Comparison of ENCODE assay signal across 8 cellular contexts in the genomic region with DNA sequence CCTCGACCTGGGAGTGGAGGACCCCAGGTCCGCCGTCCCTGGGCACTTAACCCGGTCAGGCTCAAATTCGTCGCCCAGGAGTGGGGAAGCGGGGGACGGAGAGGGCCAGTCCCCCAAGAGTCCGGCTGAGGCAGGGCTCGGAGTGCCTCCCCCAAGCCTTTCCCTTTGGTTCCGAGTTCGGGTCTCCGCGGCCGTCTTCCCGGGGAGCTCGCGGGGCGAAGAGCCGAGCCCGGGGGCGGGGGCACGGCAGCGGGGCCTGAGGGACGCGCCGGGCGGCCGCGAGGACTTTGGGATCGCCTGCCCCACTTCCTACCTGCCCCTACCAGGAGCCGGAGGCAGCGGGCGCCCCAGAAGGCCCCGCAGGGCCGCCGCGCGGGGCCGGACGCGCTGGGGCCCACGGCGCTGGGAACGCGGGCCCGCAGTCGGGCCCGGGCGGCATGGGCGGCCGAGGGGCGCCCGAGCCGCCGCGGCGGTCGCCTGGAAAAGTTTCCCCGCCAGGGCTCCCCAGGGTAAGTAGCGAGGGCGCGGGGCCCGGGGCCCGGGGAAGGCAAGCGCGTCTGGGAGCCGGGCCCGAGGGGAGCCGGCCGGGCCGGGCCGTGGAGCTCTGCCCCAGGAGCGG. TPM values are rescaled to one million over a fixed set of nuclear protein-coding genes. Genes with fewer than 3 reads are reported as not detected.
A peak's percentile ranks its signal among the peaks of the same experiment; 100 is the strongest.
DNase-seq lines count a peak whose midpoint lies in the region; ATAC-seq, FAIRE-seq and TF ChIP-seq lines count a peak whose summit lies in the region.

No MANE protein-coding gene starts in this region.

- TF ChIP-seq CTCF in AG04449 (IDR thresholded peaks at IDR 0.05; ENCODE audit: insufficient read depth, low read length, missing control alignments) (no peak), bronchial epithelial cell (IDR thresholded peaks at IDR 0.05; ENCODE audit: insufficient read depth, low read length, severe bottlenecking) (no peak), HepG2 (CRISPR knock-in tag; IDR thresholded peaks at IDR 0.05) (no peak)

- POLR2A ChIA-PET in AG04449 (lab: Yijun Ruan, JAX), result no interaction called here
- POLR2A ChIA-PET in HepG2 (lab: Yijun Ruan, JAX), result interaction anchor here (1.2 to 3.3 kb wide), 4 partner anchors 11 to 61 kb away, joined by 4 to 36 read pairs (median 8); a partner anchor contains a TSS

- no peak for TF ChIP-seq RAD21 in HepG2 (CRISPR knock-in tag; IDR thresholded peaks at IDR 0.05)

- WGBS in HepG2 (ENCODE audit: low lambda C conversion rate), result 0% methylated on average over 1 of the region's 74 CpGs

- CTCF ChIA-PET in AG04449 (lab: Yijun Ruan, JAX), result interaction anchor here (0.7 to 4.3 kb wide), 4 partner anchors 14 to 62 kb away, joined by 3 to 32 read pairs (median 7); a partner anchor contains a TSS
- CTCF ChIA-PET in HepG2 (lab: Yijun Ruan, JAX; ENCODE audit: low intra/inter-chr PET ratio, low total read pairs), result no interaction called here

- in situ Hi-C loops in HepG2 (cut with HindIII; ENCODE audit: extremely low pct_ligation_motif_present, low pct_unique_long_range_greater_than_20kb), result no loop called here

- H3K36me3 ChIP-seq in bronchial epithelial cell (ENCODE audit: control insufficient read depth, insufficient read depth, low read length) (peaks cover 1% of the 10 kb centered on the region), HepG2 (replicated peaks in 1 of 2; ENCODE audit: control insufficient read depth in 1 of 2, insufficient read depth in 2 of 2, low read length in 2 of 2) (peaks cover 0 to 9% of the 10 kb centered on the region in 2 experiments; a peak in 1 of 5 replicates), subcutaneous abdominal adipose tissue (ENCODE audit: control insufficient read depth in 5 of 5, insufficient read depth in 5 of 5, low read length in 5 of 5) (peaks cover 0 to 11% (median 8%) of the 10 kb centered on the region in 5 donors)

- H3K4me2 ChIP-seq in HepG2 (ENCODE audit: low read depth, low read length), result peak overlapping the region; percentile 85

- ATAC-seq in GM18909 (IDR thresholded peaks at IDR 0.05; ENCODE audit: poor library complexity, unreplicated experiment) (peak; percentile 36), HepG2 (no peak), GM18520 (IDR thresholded peaks at IDR 0.05; ENCODE audit: unreplicated experiment) (no peak)

- intact Hi-C loops in HepG2 (cut with micrococcal nuclease; ENCODE audit: unreplicated experiment), result loop anchor here (5.0 kb wide), 1 partner anchor 379 kb away; no protein-coding TSS in a partner anchor

- DNase-seq in AG04449 (ENCODE audit: low read depth, low spot score), result no peak
- DNase-seq in RKO (ENCODE audit: low spot score), result peak; percentile 39
- DNase-seq in bronchial epithelial cell (ENCODE audit: low read depth), result no peak
- DNase-seq in HepG2 (ENCODE audit: low spot score), result no peak
- DNase-seq in NCI-H774 (lab: John Stamatoyannopoulos, UW), result no peak

- H3K4me1 ChIP-seq in HepG2 (ENCODE audit: insufficient read depth, low read length) (peaks cover 76% of the 10 kb centered on the region), subcutaneous abdominal adipose tissue (ENCODE audit: control insufficient read depth in 5 of 5, insufficient read depth in 5 of 5, low read length in 5 of 5) (peaks cover 16 to 69% (median 62%) of the 10 kb centered on the region in 5 donors)

- H3K9me3 ChIP-seq in HepG2 (ENCODE audit: low read length) (no peaks in the 10 kb centered on the region), subcutaneous abdominal adipose tissue (ENCODE audit: control insufficient read depth in 5 of 5, low read length in 5 of 5) (no peaks in the 10 kb centered on the region)

- no peak overlapping the region for H3K27ac ChIP-seq in HepG2 (ENCODE audit: extremely low read length, insufficient read depth, low read length)
- peak overlapping the region; percentile 100 for H3K27ac ChIP-seq in subcutaneous abdominal adipose tissue (ENCODE audit: low read depth, low read length)

- no peak overlapping the region for H2AFZ ChIP-seq in HepG2 (ENCODE audit: low read length)

- peaks cover 22% of the 10 kb centered on the region; the same call in 1 of the 2 replicates for H4K20me1 ChIP-seq in HepG2 (ENCODE audit: insufficient read depth, low read length)

- peaks cover 10% of the 10 kb centered on the region for H3K79me2 ChIP-seq in HepG2 (ENCODE audit: insufficient read depth, low read length)

- no peak for FAIRE-seq in bronchial epithelial cell (lab: Jason Lieb, UNC)
- FAIRE-seq in HepG2 (lab: Jason Lieb, UNC), result no peak

- no peak for TF ChIP-seq POLR2A in HepG2 (IDR thresholded peaks at IDR 0.05; ENCODE audit: insufficient read depth in 1 of 2, low read depth in 2 of 2, low read length in 2 of 2)

- H3K27me3 ChIP-seq in bronchial epithelial cell (ENCODE audit: control insufficient read depth, insufficient read depth, low read length), result no peaks in the 10 kb centered on the region
- peaks cover 0 to 42% of the 10 kb centered on the region in 2 experiments for H3K27me3 ChIP-seq in HepG2 (ENCODE audit: control insufficient read depth in 1 of 2, insufficient read depth in 2 of 2, low read length in 2 of 2)
- H3K27me3 ChIP-seq in subcutaneous abdominal adipose tissue (ENCODE audit: control insufficient read depth in 5 of 5, insufficient read depth in 4 of 5, low read length in 5 of 5), result no peaks in the 10 kb centered on the region

- TF ChIP-seq EP300 in HepG2 (IDR thresholded peaks at IDR 0.05; ENCODE audit: low read depth in 2 of 2, low read length in 2 of 2) (no peak), HepG2 (CRISPR knock-in tag; IDR thresholded peaks at IDR 0.05; ENCODE audit: borderline replicate concordance) (no peak)

- no TSS peak for BruUV-seq in HepG2 (replicated peaks; lab: Mats Ljungman, UMichigan)

- H3K4me3 ChIP-seq in AG04449 (ENCODE audit: low read depth, low read length) (peak overlapping the region; percentile 72), bronchial epithelial cell (ENCODE audit: low read depth, low read length) (peak overlapping the region; percentile 64), HepG2 (replicated peaks in 1 of 3; ENCODE audit: insufficient read depth in 1 of 3, low read depth in 2 of 3, low read length in 3 of 3) (peak overlapping the region; percentile 72 to 74 (median 73); a peak in 5 of 6 replicates), subcutaneous abdominal adipose tissue (ENCODE audit: low read depth in 1 of 5, low read length in 5 of 5) (peak overlapping the region; percentile 66 to 88 (median 86))

- peak overlapping the region; percentile 61 for H3K9ac ChIP-seq in HepG2 (ENCODE audit: insufficient read depth, low read depth, low read length)
- peak overlapping the region; percentile 91 to 99 (median 97) for H3K9ac ChIP-seq in subcutaneous abdominal adipose tissue (ENCODE audit: low read length in 5 of 5)

RNA-seq across cellular contexts. Expression of a gene that starts 2.8 kb away (rescaled TPM):
- total RNA-seq in bronchial epithelial cell, result 32.1 and 49.9 TPM in 2 replicates
- total RNA-seq in HepG2 (2016; rRNA removed; fragmentation: Illumina TruSeq; extraction: Trizol), result 13.9 and 17.4 TPM in 2 replicates
- total RNA-seq in HepG2 (2016; cell fraction: cytosol; rRNA removed; fragmentation: Illumina TruSeq; extraction: Trizol; ENCODE audit: low read depth), result 4.7 and 4.8 TPM in 2 replicates
- 10.1 and 18.5 TPM in 2 replicates for total RNA-seq in HepG2 (2016; cell fraction: insoluble cytoplasmic fraction; rRNA removed; fragmentation: Illumina TruSeq; extraction: Trizol)
- 20.5 and 21.4 TPM in 2 replicates for total RNA-seq in HepG2 (2016; cell fraction: membrane; rRNA removed; fragmentation: Illumina TruSeq; extraction: Trizol)
- total RNA-seq in HepG2 (2016; cell fraction: nucleus; rRNA removed; fragmentation: Illumina TruSeq; extraction: Trizol), result 17.5 and 19.5 TPM in 2 replicates
- polyA plus RNA-seq in HepG2 (2011; rRNA removed), result 15.2 and 17.3 TPM in 2 replicates
- 12.0 and 18.4 TPM in 2 replicates for polyA plus RNA-seq in HepG2 (2011; cell fraction: cytosol; rRNA removed)
- 17.2 and 23.0 TPM in 2 replicates for polyA plus RNA-seq in HepG2 (2011; cell fraction: nucleus; rRNA removed)
- polyA plus RNA-seq in HepG2 (2012), result 4.4 and 15.3 TPM in 2 replicates
- 6.3 and 6.4 TPM in 2 replicates for polyA plus RNA-seq in HepG2 (2016; cell fraction: cytosol; fragmentation: Illumina TruSeq; extraction: Trizol; ENCODE audit: low read depth)
- 14.6 and 21.4 TPM in 2 replicates for polyA plus RNA-seq in HepG2 (2016; cell fraction: insoluble cytoplasmic fraction; fragmentation: Illumina TruSeq; extraction: Trizol; ENCODE audit: low read depth)
- polyA plus RNA-seq in HepG2 (2016; cell fraction: membrane; fragmentation: Illumina TruSeq; extraction: Trizol; ENCODE audit: low read depth), result 19.0 and 20.4 TPM in 2 replicates
- 32.9 and 35.2 TPM in 2 replicates for polyA plus RNA-seq in HepG2 (2016; cell fraction: nucleus; fragmentation: Illumina TruSeq; extraction: Trizol; ENCODE audit: insufficient read depth, low read depth)
- polyA minus RNA-seq in HepG2 (2011; rRNA and poly(A)+ RNA removed; ENCODE audit: low replicate concordance), result 33.9 and 45.0 TPM in 2 replicates
- polyA minus RNA-seq in HepG2 (2011; cell fraction: cytosol; rRNA and poly(A)+ RNA removed), result 15.8 and 17.1 TPM in 2 replicates
- polyA minus RNA-seq in HepG2 (2011; cell fraction: nucleus; rRNA and poly(A)+ RNA removed), result 6.1 and 8.6 TPM in 2 replicates

RNA-seq across cellular contexts. Expression of a gene that starts 13.1 kb away (rescaled TPM):
- 2.6 and 3.2 TPM in 2 replicates for total RNA-seq in bronchial epithelial cell
- 8.5 and 9.5 TPM in 2 replicates for total RNA-seq in HepG2 (2016; rRNA removed; fragmentation: Illumina TruSeq; extraction: Trizol)
- total RNA-seq in HepG2 (2016; cell fraction: cytosol; rRNA removed; fragmentation: Illumina TruSeq; extraction: Trizol; ENCODE audit: low read depth), result 3.0 and 3.5 TPM in 2 replicates
- 9.6 TPM in 2 replicates for total RNA-seq in HepG2 (2016; cell fraction: insoluble cytoplasmic fraction; rRNA removed; fragmentation: Illumina TruSeq; extraction: Trizol)
- total RNA-seq in HepG2 (2016; cell fraction: membrane; rRNA removed; fragmentation: Illumina TruSeq; extraction: Trizol), result 3.8 and 4.7 TPM in 2 replicates
- total RNA-seq in HepG2 (2016; cell fraction: nucleus; rRNA removed; fragmentation: Illumina TruSeq; extraction: Trizol), result 5.2 and 5.4 TPM in 2 replicates
- 4.0 and 4.3 TPM in 2 replicates for polyA plus RNA-seq in HepG2 (2011; rRNA removed)
- 2.8 and 5.7 TPM in 2 replicates for polyA plus RNA-seq in HepG2 (2011; cell fraction: cytosol; rRNA removed)
- 13.7 and 22.6 TPM in 2 replicates for polyA plus RNA-seq in HepG2 (2011; cell fraction: nucleus; rRNA removed)
- 1.3 and 1.7 TPM in 2 replicates for polyA plus RNA-seq in HepG2 (2012)
- 3.0 TPM in 2 replicates for polyA plus RNA-seq in HepG2 (2016; cell fraction: cytosol; fragmentation: Illumina TruSeq; extraction: Trizol; ENCODE audit: low read depth)
- polyA plus RNA-seq in HepG2 (2016; cell fraction: insoluble cytoplasmic fraction; fragmentation: Illumina TruSeq; extraction: Trizol; ENCODE audit: low read depth), result 6.1 and 6.9 TPM in 2 replicates
- polyA plus RNA-seq in HepG2 (2016; cell fraction: membrane; fragmentation: Illumina TruSeq; extraction: Trizol; ENCODE audit: low read depth), result 2.4 TPM in 2 replicates
- 8.5 and 10.3 TPM in 2 replicates for polyA plus RNA-seq in HepG2 (2016; cell fraction: nucleus; fragmentation: Illumina TruSeq; extraction: Trizol; ENCODE audit: insufficient read depth, low read depth)
- polyA minus RNA-seq in HepG2 (2011; rRNA and poly(A)+ RNA removed; ENCODE audit: low replicate concordance), result 0.37 and 5.3 TPM in 2 replicates
- polyA minus RNA-seq in HepG2 (2011; cell fraction: cytosol; rRNA and poly(A)+ RNA removed), result 1.7 and 1.8 TPM in 2 replicates
- polyA minus RNA-seq in HepG2 (2011; cell fraction: nucleus; rRNA and poly(A)+ RNA removed), result 5.1 and 6.2 TPM in 2 replicates

RNA-seq across cellular contexts. Expression of a gene that starts 31.9 kb away (rescaled TPM):
- total RNA-seq in bronchial epithelial cell (8.4 and 12.3 TPM in 2 replicates), HepG2 (2016; rRNA removed; fragmentation: Illumina TruSeq; extraction: Trizol) (6.7 and 17.5 TPM in 2 replicates)
- total RNA-seq in HepG2 (2016; cell fraction: cytosol; rRNA removed; fragmentation: Illumina TruSeq; extraction: Trizol; ENCODE audit: low read depth), result 8.9 and 9.3 TPM in 2 replicates
- 5.6 and 21.4 TPM in 2 replicates for total RNA-seq in HepG2 (2016; cell fraction: insoluble cytoplasmic fraction; rRNA removed; fragmentation: Illumina TruSeq; extraction: Trizol)
- 9.6 and 10.0 TPM in 2 replicates for total RNA-seq in HepG2 (2016; cell fraction: membrane; rRNA removed; fragmentation: Illumina TruSeq; extraction: Trizol)
- 31.3 and 36.5 TPM in 2 replicates for total RNA-seq in HepG2 (2016; cell fraction: nucleus; rRNA removed; fragmentation: Illumina TruSeq; extraction: Trizol)
- 43.8 and 51.5 TPM in 2 replicates for polyA plus RNA-seq in HepG2 (2011; rRNA removed)
- 18.4 and 29.4 TPM in 2 replicates for polyA plus RNA-seq in HepG2 (2011; cell fraction: cytosol; rRNA removed)
- polyA plus RNA-seq in HepG2 (2011; cell fraction: nucleus; rRNA removed), result 296 and 398 TPM in 2 replicates
- 13.2 and 18.7 TPM in 2 replicates for polyA plus RNA-seq in HepG2 (2012)
- polyA plus RNA-seq in HepG2 (2016; cell fraction: cytosol; fragmentation: Illumina TruSeq; extraction: Trizol; ENCODE audit: low read depth), result 1.5 and 2.3 TPM in 2 replicates
- polyA plus RNA-seq in HepG2 (2016; cell fraction: insoluble cytoplasmic fraction; fragmentation: Illumina TruSeq; extraction: Trizol; ENCODE audit: low read depth), result 7.9 and 9.3 TPM in 2 replicates
- polyA plus RNA-seq in HepG2 (2016; cell fraction: membrane; fragmentation: Illumina TruSeq; extraction: Trizol; ENCODE audit: low read depth), result 5.8 and 8.8 TPM in 2 replicates
- polyA plus RNA-seq in HepG2 (2016; cell fraction: nucleus; fragmentation: Illumina TruSeq; extraction: Trizol; ENCODE audit: insufficient read depth, low read depth), result 117 and 126 TPM in 2 replicates
- polyA minus RNA-seq in HepG2 (2011; rRNA and poly(A)+ RNA removed; ENCODE audit: low replicate concordance), result 46.3 and 58.9 TPM in 2 replicates
- 16.2 and 16.4 TPM in 2 replicates for polyA minus RNA-seq in HepG2 (2011; cell fraction: cytosol; rRNA and poly(A)+ RNA removed)
- polyA minus RNA-seq in HepG2 (2011; cell fraction: nucleus; rRNA and poly(A)+ RNA removed), result 38.2 and 38.5 TPM in 2 replicates
